In genomic region chr6:19838442-19839236, GRCh38 we compare ENCODE assay signal across 10 cellular contexts. TPM values are rescaled to one million over a fixed set of nuclear protein-coding genes. Genes with fewer than 3 reads are reported as not detected.
DNase-seq lines count a peak whose midpoint lies in the region; ATAC-seq and TF ChIP-seq lines count a peak whose summit lies in the region.
"Had no signal": no experiment of that assay in that cellular context is flagged by ENCODE, and none has a peak within 500 bp of the region (broad histone marks: within the 10 kb centered on the region; RNA-seq: fewer than 3 reads in every experiment).

No MANE protein-coding gene starts in this region.

- H3K4me1 ChIP-seq in stomach smooth muscle (ENCODE audit: control insufficient read depth, insufficient read depth, low read length), result no peaks in the 10 kb centered on the region
- H3K4me1 ChIP-seq in CD8-positive, alpha-beta T cell (ENCODE audit: insufficient read depth, low read length), result no peaks in the 10 kb centered on the region

- peaks cover 6% of the 10 kb centered on the region for H3K4me1 Mint-ChIP-seq in CD8-positive, alpha-beta T cell (ENCODE audit: low read depth)

- no peaks in the 10 kb centered on the region for H3K36me3 ChIP-seq in stomach smooth muscle (ENCODE audit: control insufficient read depth in 2 of 2, insufficient read depth in 2 of 2, low read length in 2 of 2)
- H3K36me3 ChIP-seq in CD8-positive, alpha-beta T cell (ENCODE audit: insufficient read depth, low read length), result no peaks in the 10 kb centered on the region

- DNase-seq in Daoy (ENCODE audit: low read depth) (peak; percentile 61), NAMALWA (ENCODE audit: low spot score) (peak; percentile 80), astrocyte of the hippocampus (ENCODE audit: low read depth, low spot score) (peak; percentile 70), iPS-NIHi11 (ENCODE audit: low spot score) (peak; percentile 64)
- DNase-seq in CD8-positive, alpha-beta T cell, result no peak
- DNase-seq in activated effector memory CD4-positive, alpha-beta T cell treated with anti-CD3 and anti-CD28 coated beads, Interleukin-2, amount 50 U/mL, for 16 hours, result no peak
- no peak for DNase-seq in activated naive CD4-positive, alpha-beta T cell treated with Interleukin-2 at 50 U/mL for 16 hours

- H3K9me3 ChIP-seq in stomach smooth muscle (ENCODE audit: control insufficient read depth in 2 of 2, low read length in 2 of 2), result no peaks in the 10 kb centered on the region
- no peaks in the 10 kb centered on the region for H3K9me3 ChIP-seq in CD8-positive, alpha-beta T cell (ENCODE audit: low read length)

- no peak overlapping the region for H3K4me3 Mint-ChIP-seq in CD8-positive, alpha-beta T cell
- H3K4me3 Mint-ChIP-seq: memory B cell had no signal

- intact Hi-C loops in CD8-positive, alpha-beta T cell (cut with DNase I, micrococcal nuclease), result no loop called here

- no peaks in the 10 kb centered on the region for H3K9me3 Mint-ChIP-seq in CD8-positive, alpha-beta T cell

- H3K4me3 ChIP-seq in stomach smooth muscle (ENCODE audit: low read length in 2 of 2), result peak overlapping the region; percentile 87 to 88
- no peak overlapping the region for H3K4me3 ChIP-seq in CD8-positive, alpha-beta T cell (ENCODE audit: low read depth, low read length)

- no peaks in the 10 kb centered on the region for H3K27me3 ChIP-seq in stomach smooth muscle (ENCODE audit: control insufficient read depth in 1 of 2, insufficient read depth in 2 of 2, low read length in 2 of 2)
- peaks cover 15% of the 10 kb centered on the region for H3K27me3 ChIP-seq in CD8-positive, alpha-beta T cell (ENCODE audit: insufficient read depth, low read length)

- no peak overlapping the region for H3K27ac Mint-ChIP-seq in CD8-positive, alpha-beta T cell
- H3K27ac Mint-ChIP-seq: IgD-negative memory B cell, memory B cell had no signal

- CTCF ChIA-PET in CD8-positive, alpha-beta T cell (lab: Charles Lee), result no interaction called here

- H3K27ac ChIP-seq in stomach smooth muscle (ENCODE audit: low read length), result peak overlapping the region; percentile 62
- no peak overlapping the region for H3K27ac ChIP-seq in CD8-positive, alpha-beta T cell (ENCODE audit: low read depth, low read length)

- no peak for TF ChIP-seq CTCF in CD8-positive, alpha-beta T cell (IDR thresholded peaks at IDR 0.05)

- peaks cover 45% of the 10 kb centered on the region for H3K27me3 Mint-ChIP-seq in CD8-positive, alpha-beta T cell (ENCODE audit: low read depth)

- no peaks in the 10 kb centered on the region for H3K36me3 Mint-ChIP-seq in CD8-positive, alpha-beta T cell
- H3K36me3 Mint-ChIP-seq: IgD-negative memory B cell had no signal

- H3K9ac ChIP-seq in stomach smooth muscle (ENCODE audit: low read length in 2 of 2), result peak overlapping the region; percentile 81 to 85

- ATAC-seq in CD8-positive, alpha-beta T cell, result no peak

- POLR2A ChIA-PET in CD8-positive, alpha-beta T cell (lab: Charles Lee), result no interaction called here

RNA-seq across cellular contexts. Expression of gene ID4, which starts 1.5 kb away (rescaled TPM):
- 2.1 and 3.0 TPM in 2 replicates for total RNA-seq in Daoy (2014; rRNA removed; shearing (Covaris generic))
- total RNA-seq in CD8-positive, alpha-beta T cell, result not detected

Comparison
In these comparisons a context has a peak if more than half of its experiments do, and no peak if none do; other contexts are left out.
1. DNase-seq: peak in Daoy (single experiment), NAMALWA (single experiment), astrocyte of the hippocampus (single experiment) and iPS-NIHi11 (single experiment); none in CD8-positive, alpha-beta T cell (0 of 7), activated effector memory CD4-positive, alpha-beta T cell treated with anti-CD3 and anti-CD28 coated beads, Interleukin-2, amount 50 U/mL, for 16 hours (single experiment) and activated naive CD4-positive, alpha-beta T cell treated with Interleukin-2 at 50 U/mL for 16 hours (single experiment).